24 cellular contexts compared by ENCODE assay signal in genomic region chr13:43356566-43356965, GRCh38.
DNase-seq lines count a peak whose midpoint lies in the region; ATAC-seq lines count a peak whose summit lies in the region.
"Had no signal": no experiment of that assay in that cellular context is flagged by ENCODE, and none has a peak within 500 bp of the region (broad histone marks: within the 10 kb centered on the region; RNA-seq: fewer than 3 reads in every experiment).

No MANE protein-coding gene starts in this region.

- POLR2A ChIA-PET in naive thymus-derived CD4-positive, alpha-beta T cell (lab: Charles Lee), result no interaction called here

- no peak overlapping the region for H3K4me3 ChIP-seq in naive thymus-derived CD4-positive, alpha-beta T cell (ENCODE audit: low read length)
- H3K4me3 ChIP-seq: heart left ventricle, MG63, Peyer's patch, smooth muscle cell, testis had no signal

- intact Hi-C loops in naive thymus-derived CD4-positive, alpha-beta T cell (cut with micrococcal nuclease), result no loop called here

- no peaks in the 10 kb centered on the region for H3K9me3 ChIP-seq in naive thymus-derived CD4-positive, alpha-beta T cell (ENCODE audit: control insufficient read depth in 2 of 3, low read length in 3 of 3)
- H3K9me3 ChIP-seq: heart left ventricle, MG63, Peyer's patch, testis had no signal

- H3K36me3 ChIP-seq in naive thymus-derived CD4-positive, alpha-beta T cell (ENCODE audit: control insufficient read depth in 2 of 3, insufficient read depth in 3 of 3, low read length in 3 of 3), result no peaks in the 10 kb centered on the region
- H3K36me3 ChIP-seq: MG63, Peyer's patch had no signal

- CTCF ChIA-PET in naive thymus-derived CD4-positive, alpha-beta T cell (lab: Charles Lee), result no interaction called here

- H3K27me3 ChIP-seq in naive thymus-derived CD4-positive, alpha-beta T cell (ENCODE audit: control insufficient read depth in 2 of 2, insufficient read depth in 2 of 2, low read length in 2 of 2), result no peaks in the 10 kb centered on the region
- H3K27me3 ChIP-seq: heart left ventricle, MG63, Peyer's patch, testis had no signal

- H3K4me3 Mint-ChIP-seq in naive thymus-derived CD4-positive, alpha-beta T cell, result peak overlapping the region in 6 of 10 donors; percentile 4 to 48 (median 40)
- H3K4me3 Mint-ChIP-seq: activated CD8-positive, alpha-beta memory T cell treated with anti-CD3 and anti-CD28 coated beads, Interleukin-2, amount 10 ng/mL, durations not matched to agents 7 days and 5 days; natural killer cell had no signal

- H3K4me1 Mint-ChIP-seq in naive thymus-derived CD4-positive, alpha-beta T cell, result peaks cover 0 to 9% (median 5%) of the 10 kb centered on the region in 7 donors

- peak; percentile 24 for DNase-seq in NCI-H1436 (lab: John Stamatoyannopoulos, UW)
- no peak for DNase-seq in NCI-H1436 treated with DMSO at 0.1 percent for 48 hours (lab: John Stamatoyannopoulos, UW)
- DNase-seq in LHCN-M2 (ENCODE audit: low read depth), result peak; percentile 69
- DNase-seq in SKM-1 (lab: John Stamatoyannopoulos, UW; ENCODE audit: unreplicated experiment), result peak; percentile 24
- DNase-seq in naive thymus-derived CD4-positive, alpha-beta T cell, result peak in 2 of 9 donors; percentile 6 to 16
- no peak for DNase-seq in SHP77 treated with DMSO at 0.1 percent for 48 hours (lab: John Stamatoyannopoulos, UW)
- DNase-seq in COR-L47 (lab: John Stamatoyannopoulos, UW), result no peak
- DNase-seq: 8988T; activated CD4-positive, alpha-beta T cell treated with anti-CD3 and anti-CD28 coated beads for 4 hours; activated CD8-positive, alpha-beta memory T cell treated with anti-CD3 and anti-CD28 coated beads, Interleukin-2, amount 10 ng/mL, durations not matched to agents 7 days and 5 days; activated effector memory CD4-positive, alpha-beta T cell treated with anti-CD3 and anti-CD28 coated beads, Interleukin-2, amount 50 U/mL, for 16 hours; C1 segment of cervical spinal cord; central memory CD4-positive, alpha-beta T cell; heart left ventricle; islet precursor cell; MG63; natural killer cell; NCI-H2029 treated with DMSO at 0.1 percent for 48 hours; NCI-H526; Peyer's patch; SW 1271; testis had no signal

- no peak for ATAC-seq in naive thymus-derived CD4-positive, alpha-beta T cell
- ATAC-seq in HG03175 (IDR thresholded peaks at IDR 0.05; ENCODE audit: unreplicated experiment), result no peak
- ATAC-seq: activated CD8-positive, alpha-beta memory T cell treated with anti-CD3 and anti-CD28 coated beads, Interleukin-2, amount 10 ng/mL, durations not matched to agents 7 days and 5 days; heart left ventricle; natural killer cell had no signal

- no peaks in the 10 kb centered on the region for H3K4me1 ChIP-seq in naive thymus-derived CD4-positive, alpha-beta T cell (ENCODE audit: control insufficient read depth in 2 of 2, insufficient read depth in 2 of 2, low read length in 2 of 2)
- H3K4me1 ChIP-seq: Peyer's patch, testis had no signal

- H3K27ac ChIP-seq in naive thymus-derived CD4-positive, alpha-beta T cell (ENCODE audit: low read depth, low read length), result no peak overlapping the region
- H3K27ac ChIP-seq: Peyer's patch, testis had no signal

- H3K27me3 Mint-ChIP-seq in naive thymus-derived CD4-positive, alpha-beta T cell, result peaks cover 0 to 6% (median 0%) of the 10 kb centered on the region in 5 donors
- H3K27me3 Mint-ChIP-seq: activated CD8-positive, alpha-beta memory T cell treated with anti-CD3 and anti-CD28 coated beads, Interleukin-2, amount 10 ng/mL, durations not matched to agents 7 days and 5 days had no signal

- peak overlapping the region in 2 of 9 donors; percentile 17 to 55 for H3K27ac Mint-ChIP-seq in naive thymus-derived CD4-positive, alpha-beta T cell
- H3K27ac Mint-ChIP-seq: activated CD8-positive, alpha-beta memory T cell treated with anti-CD3 and anti-CD28 coated beads, Interleukin-2, amount 10 ng/mL, durations not matched to agents 7 days and 5 days; natural killer cell had no signal

- peaks cover 0 to 1% (median 0%) of the 10 kb centered on the region in 11 donors for H3K9me3 Mint-ChIP-seq in naive thymus-derived CD4-positive, alpha-beta T cell
- H3K9me3 Mint-ChIP-seq: natural killer cell had no signal

- H3K36me3 Mint-ChIP-seq in naive thymus-derived CD4-positive, alpha-beta T cell, result no peaks in the 10 kb centered on the region
- H3K36me3 Mint-ChIP-seq: activated CD8-positive, alpha-beta memory T cell treated with anti-CD3 and anti-CD28 coated beads, Interleukin-2, amount 10 ng/mL, durations not matched to agents 7 days and 5 days; natural killer cell had no signal

Comparison
In these comparisons a context has a peak if more than half of its experiments do, and no peak if none do; other contexts are left out.
1. DNase-seq: peak in NCI-H1436 (single experiment), LHCN-M2 (single experiment) and SKM-1 (single experiment); none in NCI-H1436 treated with DMSO at 0.1 percent for 48 hours (single experiment), SHP77 treated with DMSO at 0.1 percent for 48 hours (single experiment) and COR-L47 (single experiment).